ENCODE assay signal across 23 cellular contexts in genomic region chrX:121858867-121859647, GRCh38.
"Had no signal": no experiment of that assay in that cellular context is flagged by ENCODE, and none has a peak within 500 bp of the region (broad histone marks: within the 10 kb centered on the region; RNA-seq: fewer than 3 reads in every experiment).

No MANE protein-coding gene starts in this region.

- H3K27me3 ChIP-seq: esophagus muscularis mucosa, gastroesophageal sphincter, neural progenitor cell, tibial artery, upper lobe of left lung, uterus had no signal

- H3K4me1 ChIP-seq: esophagus muscularis mucosa, gastroesophageal sphincter, left ventricle myocardium inferior, lower lobe of right lung, neural progenitor cell, tibial artery, upper lobe of left lung, uterus had no signal

- DNase-seq: cortex of kidney; dorsolateral prefrontal cortex; effector memory CD4-positive, alpha-beta T cell; foreskin fibroblast; glutamatergic neuron; kidney; left cardiac atrium; left ventricle myocardium inferior; lower lobe of right lung; nucleus accumbens; ovary; right cardiac atrium; stimulated activated CD4-positive, alpha-beta T cell treated with anti-CD3 and anti-CD28 coated beads, Interleukin-2, amount 100 ng/mL, for 48 hours; stimulated activated CD8-positive, alpha-beta memory T cell treated with anti-CD3 and anti-CD28 coated beads, Interleukin-4, amount 100 ng/mL, for 48 hours; stimulated activated naive CD8-positive, alpha-beta T cell treated with anti-CD3 and anti-CD28 coated beads, Interleukin-15, Interleukin-2, amounts not matched to agents 100 U/mL and 50 U/mL, for 24 hours; tibial artery; upper lobe of left lung; uterus had no signal

- H3K36me3 ChIP-seq: esophagus muscularis mucosa, gastroesophageal sphincter, left ventricle myocardium inferior, lower lobe of right lung, neural progenitor cell, ovary, tibial artery, upper lobe of left lung, uterus had no signal

- H3K4me3 ChIP-seq: dorsolateral prefrontal cortex, esophagus muscularis mucosa, gastroesophageal sphincter, left ventricle myocardium inferior, lower lobe of right lung, neural progenitor cell, ovary, smooth muscle cell, tibial artery, upper lobe of left lung, uterus had no signal

- H3K27ac ChIP-seq: dorsolateral prefrontal cortex, epithelial cell of prostate, esophagus muscularis mucosa, gastroesophageal sphincter, left ventricle myocardium inferior, lower lobe of right lung, neural progenitor cell, ovary, tibial artery, upper lobe of left lung, uterus had no signal

- H3K9me3 ChIP-seq: esophagus muscularis mucosa, gastroesophageal sphincter, left ventricle myocardium inferior, lower lobe of right lung, ovary, tibial artery, upper lobe of left lung, uterus had no signal
